Comparison of ENCODE assay signal across 8 cellular contexts in the genomic region with DNA sequence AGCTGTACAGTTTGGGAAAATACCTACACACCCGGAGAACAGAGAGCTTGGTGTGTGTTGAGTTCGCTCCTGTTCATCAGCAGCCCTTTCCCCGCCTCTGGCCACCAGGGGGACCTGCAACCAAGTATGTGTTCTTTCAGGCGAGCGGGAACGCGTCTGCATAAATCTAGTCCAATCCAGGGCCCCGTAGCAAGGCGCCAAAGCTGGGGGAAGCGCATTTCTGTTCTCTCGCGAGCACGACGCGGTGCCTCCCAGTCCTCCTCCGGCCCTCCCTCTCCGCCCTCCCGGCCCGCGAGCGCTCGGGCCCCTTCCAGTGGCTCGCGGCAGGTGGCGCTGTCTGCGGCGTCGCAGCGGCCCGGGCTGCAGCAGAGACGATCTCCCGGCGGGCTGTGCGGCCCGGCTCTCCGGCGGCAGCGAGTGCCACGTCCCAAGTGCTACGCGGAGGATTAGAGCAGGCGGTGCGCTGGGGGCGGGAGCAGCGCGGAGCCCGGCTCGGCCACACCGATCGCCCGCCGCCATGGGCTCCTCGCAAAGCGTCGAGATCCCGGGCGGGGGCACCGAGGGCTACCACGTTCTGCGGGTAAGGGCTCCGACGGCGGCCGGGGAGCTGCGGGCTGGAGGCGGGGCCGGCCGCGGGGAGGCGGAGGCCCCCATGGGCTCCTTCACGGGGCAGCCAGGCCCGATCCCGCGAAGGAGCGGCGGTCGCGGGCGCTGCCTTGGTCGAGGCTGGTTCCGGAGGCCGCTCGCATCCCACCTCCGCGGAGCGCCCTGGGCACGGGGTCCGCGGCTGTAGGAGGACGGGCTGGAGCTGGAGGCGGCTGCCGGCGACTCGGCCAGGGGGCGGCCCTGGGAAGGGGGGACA. TPM values are rescaled to one million over a fixed set of nuclear protein-coding genes. Genes with fewer than 3 reads are reported as not detected.
DNase-seq lines count a peak whose midpoint lies in the region; ATAC-seq, FAIRE-seq and TF ChIP-seq lines count a peak whose summit lies in the region.

A gene (plus strand): TSS at position 430 of the 862 bp plus-strand sequence. CDS start 88 bp downstream, at position 518.

- H3K4me3 Mint-ChIP-seq in T-cell (peak within 1 kb of the TSS; percentile 94 to 99 (median 97)), type B pancreatic cell (peak within 1 kb of the TSS; percentile 92)

- peak; percentile 98 for FAIRE-seq in GM12892 (lab: Jason Lieb, UNC)

- TF ChIP-seq CTCF in type B pancreatic cell (conservative IDR thresholded peaks at IDR 0.05), result peak; percentile 96

- no peaks in the 10 kb centered on the region for H3K27me3 Mint-ChIP-seq in T-cell
- no peaks in the 10 kb centered on the region for H3K27me3 Mint-ChIP-seq in type B pancreatic cell

- H3K27ac Mint-ChIP-seq in T-cell (peak within 1 kb of the TSS; percentile 94 to 96), type B pancreatic cell (peak within 1 kb of the TSS; percentile 94)

- CTCF ChIA-PET in T-cell (lab: Charles Lee), result interaction anchor here (0.5 to 2.6 kb wide), 27 partner anchors 9 to 1102 kb away, joined by 3 to 20 read pairs (median 4); a partner anchor contains a TSS

- intact Hi-C loops in cardiac septum (cut with DNase I), result loop anchor here (2.0 to 5.0 kb wide), 3 partner anchors 232 to 503 kb away; a partner anchor contains a TSS

- POLR2A ChIA-PET in T-cell (lab: Charles Lee), result interaction anchor here (0.5 to 1.0 kb wide), 6 partner anchors 12 to 1477 kb away, joined by 3 to 5 read pairs (median 3); no protein-coding TSS in a partner anchor

- 0 to 1% (median 1%) methylated on average over 75 to 95 of the region's 95 CpGs for WGBS in adipose tissue, 3 donors

- H3K36me3 Mint-ChIP-seq in T-cell (peaks cover 3% of the 10 kb centered on the region), type B pancreatic cell (peaks cover 3% of the 10 kb centered on the region)

- H3K4me1 Mint-ChIP-seq in T-cell (peaks cover 47 to 49% (median 48%) of the 10 kb centered on the region in 3 donors), type B pancreatic cell (ENCODE audit: unreplicated experiment) (peaks cover 27% of the 10 kb centered on the region)

- ATAC-seq in HG02852 (IDR thresholded peaks at IDR 0.05; ENCODE audit: unreplicated experiment) (peak; percentile 89), T-cell (replicated peaks in 1 of 4) (peak; percentile 89 to 93 (median 92))

- no peak within 1 kb of the TSS for H3K27ac ChIP-seq in adipose tissue (ENCODE audit: low read depth, low read length)

- H3K9me3 Mint-ChIP-seq in T-cell, result no peaks in the 10 kb centered on the region
- H3K9me3 Mint-ChIP-seq in type B pancreatic cell, result peaks cover 4% of the 10 kb centered on the region

- peak; percentile 95 for TF ChIP-seq POLR2A in GM12892 (IDR thresholded peaks at IDR 0.05; ENCODE audit: low read depth, low read length)

- peak; percentile 89 for DNase-seq in GM12892 (ENCODE audit: insufficient read length)
- peak; percentile 93 for DNase-seq in NCI-H1436 treated with DMSO at 0.1 percent for 48 hours (lab: John Stamatoyannopoulos, UW)
- peak; percentile 93 to 100 (median 98) for DNase-seq in T-cell
- DNase-seq in cardiac septum (ENCODE audit: low spot score), result peak; percentile 99
- DNase-seq in pons (ENCODE audit: low spot score), result peak; percentile 99
- peak; percentile 98 for DNase-seq in type B pancreatic cell (ENCODE audit: extremely low spot score, unreplicated experiment)

RNA-seq across cellular contexts. Expression of the gene that starts here (rescaled TPM):
- polyA plus RNA-seq in GM12892 (2012; ENCODE audit: missing spikeins), result 59.6 TPM
- total RNA-seq in T-cell (10 to 100 TPM; 61.6 to 81.1 (median 71.0) TPM), cardiac septum (67.1 TPM), type B pancreatic cell (ENCODE audit: low replicate concordance) (77.7 and 110 TPM in 2 replicates)
- 10 to 100 TPM; 30.0 to 43.8 (median 41.4) TPM for polyA plus RNA-seq in adipose tissue
